In genomic region chr15:101489633-101490407, GRCh38 we compare ENCODE assay signal across 8 cellular contexts. TPM values are rescaled to one million over a fixed set of nuclear protein-coding genes. Genes with fewer than 3 reads are reported as not detected.
DNase-seq lines count a peak whose midpoint lies in the region; ATAC-seq and TF ChIP-seq lines count a peak whose summit lies in the region.

PCSK6 (minus strand) TSS chr15:101489707; CDS start chr15:101489670, 37 bp downstream.

- WGBS in right cardiac atrium, result 22% methylated on average over 101 of the region's 103 CpGs

- DNase-seq in NCI-H2227 (lab: John Stamatoyannopoulos, UW; ENCODE audit: unreplicated experiment) (peak; percentile 15), NCI-H2227 treated with DMSO at 0.1 percent for 48 hours (lab: John Stamatoyannopoulos, UW) (no peak), right cardiac atrium (peak; percentile 43 to 83 (median 71)), sciatic nerve (ENCODE audit: low spot score) (no peak), NCI-H1092 (lab: John Stamatoyannopoulos, UW) (no peak), uterus (no peak)
- no peak for DNase-seq in NK-92 treated with Interleukin-12 subunit alpha and Interleukin-12 subunit beta, amount 100 ng/mL, for 24 hours (lab: John Stamatoyannopoulos, UW)

- H3K27me3 ChIP-seq in right cardiac atrium (ENCODE audit: control insufficient read depth, insufficient read depth) (no peaks in the 10 kb centered on the region), uterus (peaks cover 0 to 4% of the 10 kb centered on the region in 2 donors)

- intact Hi-C loops in right cardiac atrium (cut with DNase I), result loop anchor here in 2 of 4 donors (10.0 kb wide), 2 partner anchors 185 to 195 kb away; partner anchors contain the start of gene SNRPA1 (in 1 of the 2)
- intact Hi-C loops in sciatic nerve (cut with DNase I), result loop anchor here (10.0 kb wide), 2 partner anchors 115 to 185 kb away; no protein-coding TSS in a partner anchor
- intact Hi-C loops in uterus (cut with DNase I; ENCODE audit: low total_unique reads), result no loop called here

- H3K4me1 ChIP-seq in right cardiac atrium (ENCODE audit: control insufficient read depth, insufficient read depth, low read length) (no peaks in the 10 kb centered on the region), uterus (no peaks in the 10 kb centered on the region)

- ATAC-seq in right cardiac atrium (peak; percentile 53), sciatic nerve (peak; percentile 11)

- no peak for TF ChIP-seq POLR2A in uterus (IDR thresholded peaks at IDR 0.05)

- no peaks in the 10 kb centered on the region for H3K36me3 ChIP-seq in uterus

- H3K9me3 ChIP-seq in right cardiac atrium (ENCODE audit: control insufficient read depth, low read length), result no peaks in the 10 kb centered on the region
- H3K9me3 ChIP-seq in uterus, result no peaks in the 10 kb centered on the region

- TF ChIP-seq CTCF in VCaP (conservative IDR thresholded peaks at IDR 0.05), result no peak
- TF ChIP-seq CTCF in uterus (IDR thresholded peaks at IDR 0.05), result no peak

- H3K4me3 ChIP-seq in right cardiac atrium (ENCODE audit: low read length) (peak within 1 kb of the TSS; percentile 82), uterus (peak within 1 kb of the TSS in 1 of 2 donors; percentile 22)

- H3K27ac ChIP-seq in VCaP, result peak within 1 kb of the TSS; percentile 67; the same call in 1 of the 2 replicates
- H3K27ac ChIP-seq in right cardiac atrium (ENCODE audit: low read length), result no peak within 1 kb of the TSS
- H3K27ac ChIP-seq in uterus, result no peak within 1 kb of the TSS

RNA-seq across cellular contexts. Expression of gene PCSK6, which starts in this region (rescaled TPM):
- total RNA-seq in right cardiac atrium (10 to 100 TPM; 13.4 to 21.4 (median 17.1) TPM), sciatic nerve (13.9 TPM), uterus (10 to 100 TPM in 2 of 4 donors, 1 to 10 TPM in 2; 1.4 to 12.8 (median 6.9) TPM)
- polyA plus RNA-seq in right cardiac atrium, result 7.7 TPM

Comparison
In these comparisons a context has a peak if more than half of its experiments do, and no peak if none do; other contexts are left out.
1. DNase-seq: peak in NCI-H2227 (single experiment) and right cardiac atrium (3 of 3); none in NCI-H2227 treated with DMSO at 0.1 percent for 48 hours (single experiment), sciatic nerve (single experiment), NCI-H1092 (single experiment), NK-92 treated with Interleukin-12 subunit alpha and Interleukin-12 subunit beta, amount 100 ng/mL, for 24 hours (single experiment) and uterus (0 of 2).